Comparison of ENCODE assay signal across 22 cellular contexts in genomic region chr17:61872099-61872498, GRCh38. TPM values are rescaled to one million over a fixed set of nuclear protein-coding genes. Genes with fewer than 3 reads are reported as not detected.
DNase-seq lines count a peak whose midpoint lies in the region; ATAC-seq, FAIRE-seq and TF ChIP-seq lines count a peak whose summit lies in the region.
"Had no signal": no experiment of that assay in that cellular context is flagged by ENCODE, and none has a peak within 500 bp of the region (broad histone marks: within the 10 kb centered on the region; RNA-seq: fewer than 3 reads in every experiment).

No MANE protein-coding gene starts in this region.

- H3K4me1 ChIP-seq in K562 (replicated peaks in 1 of 2; ENCODE audit: control insufficient read depth in 2 of 2, insufficient read depth in 2 of 2, low read length in 2 of 2): no peaks in the 10 kb centered on the region
- H3K4me1 ChIP-seq: A549; BLaER1 treated with 17β-estradiol and CSF1 and Interleukin-3, amounts not matched to agents 10 nM and 100 nM; Caco-2 had no signal

- TF ChIP-seq CTCF in K562 (IDR thresholded peaks at IDR 0.05 in 2 of 3, conservative IDR thresholded peaks at IDR 0.05 in 1 of 3; ENCODE audit: insufficient read depth in 2 of 3, low read depth in 1 of 3, low read length in 3 of 3) (no peak), subcutaneous adipose tissue (IDR thresholded peaks at IDR 0.05; ENCODE audit: low read depth) (peak; percentile 68), GM10248 (IDR thresholded peaks at IDR 0.05; ENCODE audit: control extremely low read depth, extremely low read depth, low read depth, missing control alignments) (no peak)

- H3K36me3 Mint-ChIP-seq in activated CD4-positive, alpha-beta T cell treated with anti-CD3 and anti-CD28 coated beads, Interleukin-2, amount 10 ng/mL, durations not matched to agents 24 days and 14 days (ENCODE audit: low read depth): peaks cover 16% of the 10 kb centered on the region

- no peaks in the 10 kb centered on the region for H3K4me1 Mint-ChIP-seq in activated CD4-positive, alpha-beta T cell treated with anti-CD3 and anti-CD28 coated beads, Interleukin-2, amount 10 ng/mL, durations not matched to agents 24 days and 14 days
- H3K4me1 Mint-ChIP-seq: B cell had no signal

- no peak for ATAC-seq in K562
- ATAC-seq: A549; CD8-positive, alpha-beta T cell had no signal

- H3K27me3 ChIP-seq in K562 (ENCODE audit: control insufficient read depth in 2 of 2, insufficient read depth in 2 of 2, low read length in 2 of 2): no peaks in the 10 kb centered on the region
- H3K27me3 ChIP-seq: BLaER1 treated with 17β-estradiol and CSF1 and Interleukin-3, amounts not matched to agents 10 nM and 100 nM had no signal

- BruUV-seq in K562 (replicated peaks; lab: Mats Ljungman, UMichigan): no TSS peak

- H3K9me3 ChIP-seq in K562 (replicated peaks; ENCODE audit: control insufficient read depth, insufficient read depth, low read depth, low read length): no peaks in the 10 kb centered on the region
- H3K9me3 ChIP-seq: A549; BLaER1 treated with 17β-estradiol and CSF1 and Interleukin-3, amounts not matched to agents 10 nM and 100 nM; Caco-2 had no signal

- no peak for FAIRE-seq in K562 (lab: Jason Lieb, UNC)
- FAIRE-seq: A549, D721Med, G401.6, GM12891, GM19239 had no signal

- TF ChIP-seq RAD21 in K562 (CRISPR knock-in tag; conservative IDR thresholded peaks at IDR 0.05 in 1 of 2, IDR thresholded peaks at IDR 0.05 in 1 of 2): no peak

- no peaks in the 10 kb centered on the region for H4K20me1 ChIP-seq in K562 (replicated peaks; ENCODE audit: control insufficient read depth, insufficient read depth, low read length)
- H4K20me1 ChIP-seq: BLaER1 treated with 17β-estradiol and CSF1 and Interleukin-3, amounts not matched to agents 10 nM and 100 nM had no signal

- no peaks in the 10 kb centered on the region for H3K79me2 ChIP-seq in K562 (ENCODE audit: control insufficient read depth, insufficient read depth, low read length)

- in situ Hi-C loops in K562 (cut with MboI): no loop called here

- intact Hi-C loops in activated CD4-positive, alpha-beta T cell treated with anti-CD3 and anti-CD28 coated beads, Interleukin-2, amount 10 ng/mL, durations not matched to agents 24 days and 14 days (cut with micrococcal nuclease): no loop called here
- intact Hi-C loops in K562 (cut with micrococcal nuclease): no loop called here

- no peak overlapping the region for H3K9ac ChIP-seq in K562 (ENCODE audit: insufficient read depth in 1 of 2, low read depth in 2 of 2, low read length in 2 of 2)
- H3K9ac ChIP-seq: BLaER1 treated with 17β-estradiol and CSF1 and Interleukin-3, amounts not matched to agents 10 nM and 100 nM had no signal

- no peak overlapping the region for H3K27ac Mint-ChIP-seq in activated CD4-positive, alpha-beta T cell treated with anti-CD3 and anti-CD28 coated beads, Interleukin-2, amount 10 ng/mL, durations not matched to agents 24 days and 14 days
- H3K27ac Mint-ChIP-seq: B cell; CD4-positive, alpha-beta T cell; CD8-positive, alpha-beta T cell had no signal

- no peaks in the 10 kb centered on the region for H3K9me1 ChIP-seq in K562 (ENCODE audit: control insufficient read depth, insufficient read depth, low read length)

- no peak for TF ChIP-seq EP300 in K562 (IDR thresholded peaks at IDR 0.05; ENCODE audit: low read length)

- no peak overlapping the region for H3K4me2 ChIP-seq in K562 (ENCODE audit: insufficient read depth, low read length)
- H3K4me2 ChIP-seq: A549; BLaER1 treated with 17β-estradiol and CSF1 and Interleukin-3, amounts not matched to agents 10 nM and 100 nM had no signal

- WGBS in K562 (ENCODE audit: insufficient coverage, low coverage, missing lambda C conversion rate): 95% methylated on average over 3 of the region's 3 CpGs

- DNase-seq in activated CD4-positive, alpha-beta T cell treated with anti-CD3 and anti-CD28 coated beads, Interleukin-2, amount 10 ng/mL, durations not matched to agents 24 days and 14 days: peak; percentile 16
- no peak for DNase-seq in activated CD4-positive, alpha-beta T cell treated with anti-CD3 and anti-CD28 coated beads, Interleukin-2, amount 50 U/mL, for 48 hours
- DNase-seq in K562 (ENCODE audit: extremely low read depth in 1 of 4, low spot score in 3 of 4): no peak
- DNase-seq in GM10248 (ENCODE audit: extremely low spot score): no peak
- no peak for DNase-seq in HuH-7 (ENCODE audit: low spot score)
- DNase-seq: AML-193; Caco-2; Calu3; CD4-positive, alpha-beta T cell; CD8-positive, alpha-beta T cell; DMS79 treated with DMSO at 0.1 percent for 48 hours; GF-D8 had no signal

- CTCF ChIA-PET in K562 (lab: Yijun Ruan, JAX; ENCODE audit: low intra/inter-chr PET ratio) (no interaction called here), GM10248 (lab: Yijun Ruan, JAX) (interaction anchor here (1.8 kb wide), 1 partner anchor 35 kb away, joined by 5 read pairs; no protein-coding TSS in a partner anchor)

- no peaks in the 10 kb centered on the region for H3K27me3 Mint-ChIP-seq in activated CD4-positive, alpha-beta T cell treated with anti-CD3 and anti-CD28 coated beads, Interleukin-2, amount 10 ng/mL, durations not matched to agents 24 days and 14 days
- H3K27me3 Mint-ChIP-seq: B cell; CD4-positive, alpha-beta T cell had no signal

- POLR2A ChIA-PET in K562 (lab: Yijun Ruan, JAX) (interaction anchor here (1.6 to 1.9 kb wide), 2 partner anchors 8 to 13 kb away, joined by 6 to 8 read pairs; partner anchors contain the start of gene BRIP1), GM10248 (lab: Yijun Ruan, JAX) (no interaction called here)

- no peak overlapping the region for H3K4me3 ChIP-seq in K562
- H3K4me3 ChIP-seq: A549; BLaER1 treated with 17β-estradiol and CSF1 and Interleukin-3, amounts not matched to agents 10 nM and 100 nM had no signal

- no peak overlapping the region for H3K4me3 Mint-ChIP-seq in activated CD4-positive, alpha-beta T cell treated with anti-CD3 and anti-CD28 coated beads, Interleukin-2, amount 10 ng/mL, durations not matched to agents 24 days and 14 days
- H3K4me3 Mint-ChIP-seq: B cell; CD4-positive, alpha-beta T cell; CD8-positive, alpha-beta T cell had no signal

- H3K36me3 ChIP-seq in K562 (ENCODE audit: control insufficient read depth, insufficient read depth, low read length): peaks cover 63% of the 10 kb centered on the region

- no peak for TF ChIP-seq POLR2A in K562 (conservative IDR thresholded peaks at IDR 0.05)

- H3K27ac ChIP-seq in K562 (ENCODE audit: extremely low read depth, low read depth, low read length): no peak overlapping the region
- H3K27ac ChIP-seq: 22Rv1; A549; BLaER1 treated with 17β-estradiol and CSF1 and Interleukin-3, amounts not matched to agents 10 nM and 100 nM; C4-2B had no signal

- no peaks in the 10 kb centered on the region for H3K9me3 Mint-ChIP-seq in activated CD4-positive, alpha-beta T cell treated with anti-CD3 and anti-CD28 coated beads, Interleukin-2, amount 10 ng/mL, durations not matched to agents 24 days and 14 days
- H3K9me3 Mint-ChIP-seq: CD4-positive, alpha-beta T cell; CD8-positive, alpha-beta T cell had no signal

- H2AFZ ChIP-seq in K562 (ENCODE audit: low read depth, low read length): no peak overlapping the region

RNA-seq across cellular contexts. Expression of gene BRIP1, which starts 8.8 kb away (rescaled TPM):
- 17.2 and 19.9 TPM in 2 replicates for total RNA-seq in activated CD4-positive, alpha-beta T cell treated with anti-CD3 and anti-CD28 coated beads, Interleukin-2, amount 10 ng/mL, durations not matched to agents 24 days and 14 days
- total RNA-seq in K562 (2011; cell fraction: chromatin; rRNA removed; ENCODE audit: low replicate concordance): 43.6 and 131 TPM in 2 replicates
- 15.2 and 23.4 TPM in 2 replicates for total RNA-seq in K562 (2011; cell fraction: nucleolus; rRNA removed)
- total RNA-seq in K562 (2011; cell fraction: nucleoplasm; rRNA removed): 46.1 and 76.3 TPM in 2 replicates
- 10.3 and 11.0 TPM in 2 replicates for total RNA-seq in K562 (2014; rRNA removed)
- 16.8 and 18.6 TPM in 2 replicates for total RNA-seq in K562 (2014; rRNA removed; fragmentation: Illumina TruSeq; extraction: Trizol)
- total RNA-seq in K562 (2015; rRNA removed; fragmentation: Illumina TruSeq; extraction: Trizol): 14.9 and 17.5 TPM in 2 replicates
- 9.7 and 11.7 TPM in 2 replicates for total RNA-seq in K562 (2021)
- 14.4 and 17.4 TPM in 2 replicates for polyA plus RNA-seq in K562 (2011; rRNA removed)
- 1.9 and 5.6 TPM in 2 replicates for polyA plus RNA-seq in K562 (2011; cell fraction: cytosol; rRNA removed)
- polyA plus RNA-seq in K562 (2011; cell fraction: nucleus; rRNA removed): 11.9 and 18.2 TPM in 2 replicates
- 5.3 and 6.3 TPM in 2 replicates for polyA plus RNA-seq in K562 (2012)
- polyA plus RNA-seq in K562 (2014; fragmentation: Illumina TruSeq; extraction: Trizol): 10.1 and 10.3 TPM in 2 replicates
- polyA plus RNA-seq in K562 (2014; fragmentation: Nextera tagmentation; extraction: Ambion mirVana): 1 to 10 TPM; 2.4 to 3.6 TPM
- 9.1 and 11.2 TPM in 2 replicates for polyA plus RNA-seq in K562 (2014; rRNA removed)
- 55.1 and 57.7 TPM in 2 replicates for polyA minus RNA-seq in K562 (2011; rRNA and poly(A)+ RNA removed)
- 7.3 and 9.8 TPM in 2 replicates for polyA minus RNA-seq in K562 (2011; cell fraction: cytosol; rRNA and poly(A)+ RNA removed)
- polyA minus RNA-seq in K562 (2011; cell fraction: nucleus; rRNA and poly(A)+ RNA removed): 28.5 and 46.5 TPM in 2 replicates
- 1 to 10 TPM in 2 of 4 donors, under 1 TPM in 2; 0.33 to 1.1 (median 0.98) TPM for total RNA-seq in subcutaneous adipose tissue

RNA-seq across cellular contexts. Expression of gene INTS2, which starts 55.7 kb away (rescaled TPM):
- 29.5 and 29.9 TPM in 2 replicates for total RNA-seq in activated CD4-positive, alpha-beta T cell treated with anti-CD3 and anti-CD28 coated beads, Interleukin-2, amount 10 ng/mL, durations not matched to agents 24 days and 14 days
- total RNA-seq in K562 (2011; cell fraction: chromatin; rRNA removed; ENCODE audit: low replicate concordance): 49.4 and 102 TPM in 2 replicates
- total RNA-seq in K562 (2011; cell fraction: nucleolus; rRNA removed): 24.5 and 30.0 TPM in 2 replicates
- 41.1 and 51.8 TPM in 2 replicates for total RNA-seq in K562 (2011; cell fraction: nucleoplasm; rRNA removed)
- total RNA-seq in K562 (2014; rRNA removed) (11.4 and 13.1 TPM in 2 replicates), K562 (2014; rRNA removed; fragmentation: Illumina TruSeq; extraction: Trizol) (23.1 and 26.4 TPM in 2 replicates), K562 (2015; rRNA removed; fragmentation: Illumina TruSeq; extraction: Trizol) (17.6 and 19.8 TPM in 2 replicates), K562 (2021) (20.6 and 21.1 TPM in 2 replicates), subcutaneous adipose tissue (10 to 100 TPM; 10.0 to 11.9 (median 10.6) TPM)
- polyA plus RNA-seq in K562 (2011; rRNA removed) (22.6 and 24.7 TPM in 2 replicates), K562 (2014; fragmentation: Illumina TruSeq; extraction: Trizol) (11.9 and 12.8 TPM in 2 replicates), K562 (2014; fragmentation: Nextera tagmentation; extraction: Ambion mirVana) (1 to 10 TPM; 4.8 to 5.9 TPM), K562 (2014; rRNA removed) (8.9 and 10.8 TPM in 2 replicates)
- polyA plus RNA-seq in K562 (2011; cell fraction: cytosol; rRNA removed): 6.9 and 13.6 TPM in 2 replicates
- polyA plus RNA-seq in K562 (2011; cell fraction: nucleus; rRNA removed): 16.2 and 21.3 TPM in 2 replicates
- 6.3 and 7.6 TPM in 2 replicates for polyA plus RNA-seq in K562 (2012)
- 68.6 and 79.4 TPM in 2 replicates for polyA minus RNA-seq in K562 (2011; rRNA and poly(A)+ RNA removed)
- polyA minus RNA-seq in K562 (2011; cell fraction: cytosol; rRNA and poly(A)+ RNA removed): 22.8 and 31.0 TPM in 2 replicates
- 17.4 and 30.9 TPM in 2 replicates for polyA minus RNA-seq in K562 (2011; cell fraction: nucleus; rRNA and poly(A)+ RNA removed)
